20 cellular contexts compared by ENCODE assay signal in the genomic region with DNA sequence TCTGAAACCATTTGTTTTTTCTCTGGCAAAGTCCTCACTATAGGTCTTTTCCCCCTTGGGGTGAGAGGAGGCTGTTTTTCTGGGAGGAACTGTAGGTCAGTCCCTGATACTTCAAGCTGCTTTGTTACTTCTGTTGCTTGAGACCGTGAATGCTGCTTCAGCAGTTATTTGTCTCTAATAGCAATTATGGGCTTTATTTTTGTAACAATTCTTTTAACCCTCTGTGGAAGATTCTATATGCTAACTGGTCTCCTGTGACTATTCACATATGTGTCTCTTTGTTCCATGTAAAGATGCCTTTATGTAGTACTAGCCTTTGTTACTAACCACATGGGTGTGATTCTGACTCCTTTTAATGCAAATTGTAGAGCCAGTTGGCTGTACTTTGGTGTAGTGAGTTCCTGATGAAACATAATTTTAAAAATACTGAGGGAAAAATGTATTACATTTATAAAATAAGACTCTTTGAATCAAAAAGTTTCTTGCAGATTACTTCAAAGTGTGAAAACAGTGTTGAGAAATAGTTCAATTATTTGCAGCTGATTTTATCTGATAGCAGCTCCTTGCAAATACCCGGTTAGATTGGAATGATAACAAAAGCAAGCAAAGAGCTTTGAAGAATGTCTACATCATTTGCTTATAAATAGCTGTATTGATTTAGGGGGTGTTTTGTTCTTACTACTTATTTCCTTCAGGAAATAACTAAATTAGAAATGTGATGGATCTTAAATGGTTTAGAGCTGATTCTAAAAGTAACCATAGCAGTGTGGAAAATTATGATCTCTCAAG. TPM values are rescaled to one million over a fixed set of nuclear protein-coding genes. Genes with fewer than 3 reads are reported as not detected.
DNase-seq lines count a peak whose midpoint lies in the region; ATAC-seq and TF ChIP-seq lines count a peak whose summit lies in the region.
"Had no signal": no experiment of that assay in that cellular context is flagged by ENCODE, and none has a peak within 500 bp of the region (broad histone marks: within the 10 kb centered on the region; RNA-seq: fewer than 3 reads in every experiment).

No MANE protein-coding gene starts in this region.

- H4K20me1 ChIP-seq in PC-3 (ENCODE audit: low read length), result no peaks in the 10 kb centered on the region

- H3K9me2 ChIP-seq in PC-3 (replicated peaks; ENCODE audit: low read length), result no peaks in the 10 kb centered on the region

- H3K27ac ChIP-seq in VCaP (peak overlapping the region; percentile 74), skeletal muscle tissue (ENCODE audit: low read depth, low read length) (peak overlapping the region; percentile 56), PC-3 (ENCODE audit: low read length) (no peak overlapping the region)
- H3K27ac ChIP-seq: HL-60, RWPE1, tibial artery had no signal

- ATAC-seq in PC-3 (no peak), GM21447 (IDR thresholded peaks at IDR 0.05; ENCODE audit: unreplicated experiment) (no peak)
- ATAC-seq in activated CD8-positive, alpha-beta T cell treated with anti-CD3 and anti-CD28 coated beads for 36 hours, result no peak
- ATAC-seq: stimulated activated naive B cell treated with anti-CD40 and anti-IgM and Interleukin-4, amounts not matched to agents 10 μg/mL and 1 μg/mL and 100 μg/mL, for 72 hours had no signal

- no peak overlapping the region for H3K9ac ChIP-seq in skeletal muscle tissue (ENCODE audit: low read depth in 1 of 3, low read length in 3 of 3)
- no peak overlapping the region for H3K9ac ChIP-seq in PC-3 (ENCODE audit: low read length)

- TF ChIP-seq CTCF in VCaP (conservative IDR thresholded peaks at IDR 0.05) (no peak), PC-3 (conservative IDR thresholded peaks at IDR 0.05; ENCODE audit: low read depth, low read length) (no peak)
- TF ChIP-seq CTCF in activated CD8-positive, alpha-beta T cell treated with anti-CD3 and anti-CD28 coated beads for 36 hours (IDR thresholded peaks at IDR 0.05), result no peak

- peaks cover 10% of the 10 kb centered on the region for H3K9me3 Mint-ChIP-seq in activated CD8-positive, alpha-beta T cell treated with anti-CD3 and anti-CD28 coated beads for 36 hours

- no peaks in the 10 kb centered on the region for H3K79me2 ChIP-seq in PC-3 (ENCODE audit: low read length)

- intact Hi-C loops in PC-3 (cut with micrococcal nuclease), result no loop called here
- intact Hi-C loops in activated CD8-positive, alpha-beta T cell treated with anti-CD3 and anti-CD28 coated beads for 36 hours (cut with micrococcal nuclease), result no loop called here

- no peak overlapping the region for H2AFZ ChIP-seq in PC-3 (ENCODE audit: low read length)

- H3K4me3 Mint-ChIP-seq in activated CD8-positive, alpha-beta T cell treated with anti-CD3 and anti-CD28 coated beads for 36 hours, result no peak overlapping the region
- H3K4me3 Mint-ChIP-seq: activated CD4-positive, alpha-beta T cell treated with anti-CD3 and anti-CD28 coated beads, Interleukin-2, amount 10 ng/mL, durations not matched to agents 7 days and 5 days; activated naive CD4-positive, alpha-beta T cell treated with anti-CD3 and anti-CD28 coated beads, Interleukin-2, amount 10 ng/mL, durations not matched to agents 7 days and 5 days; stimulated activated naive B cell treated with anti-CD40 and anti-IgM and Interleukin-4, amounts not matched to agents 10 μg/mL and 1 μg/mL and 100 μg/mL, for 72 hours had no signal

- H3K36me3 ChIP-seq in HAP-1 (replicated peaks) (no peaks in the 10 kb centered on the region), skeletal muscle tissue (ENCODE audit: control insufficient read depth in 3 of 3, insufficient read depth in 3 of 3, low read length in 3 of 3) (no peaks in the 10 kb centered on the region), PC-3 (ENCODE audit: low read depth, low read length) (no peaks in the 10 kb centered on the region)
- H3K36me3 ChIP-seq: tibial artery had no signal

- H3K27me3 Mint-ChIP-seq in activated CD8-positive, alpha-beta T cell treated with anti-CD3 and anti-CD28 coated beads for 36 hours, result peaks cover 1% of the 10 kb centered on the region
- H3K27me3 Mint-ChIP-seq: naive B cell; stimulated activated naive B cell treated with anti-CD40 and anti-IgM and Interleukin-4, amounts not matched to agents 10 μg/mL and 1 μg/mL and 100 μg/mL, for 72 hours had no signal

- peak; percentile 55 to 96 for DNase-seq in HAP-1 (ENCODE audit: low spot score in 2 of 2)
- peak; percentile 43 for DNase-seq in globus pallidus (ENCODE audit: low spot score)
- DNase-seq in PC-3, result no peak
- DNase-seq in activated CD8-positive, alpha-beta T cell treated with anti-CD3 and anti-CD28 coated beads for 36 hours, result no peak
- DNase-seq: activated CD4-positive, alpha-beta T cell treated with anti-CD3 and anti-CD28 coated beads, Interleukin-2, amount 10 ng/mL, durations not matched to agents 7 days and 5 days; activated naive CD4-positive, alpha-beta T cell treated with anti-CD3 and anti-CD28 coated beads, Interleukin-2, amount 10 ng/mL, durations not matched to agents 7 days and 5 days; AML-193; aorta; islet precursor cell; KG1; naive B cell; NCI-H1930; NCI-H446; stimulated activated naive B cell treated with anti-CD40 and anti-IgM and Interleukin-4, amounts not matched to agents 10 μg/mL and 1 μg/mL and 100 μg/mL, for 72 hours had no signal

- no peaks in the 10 kb centered on the region for H3K4me1 Mint-ChIP-seq in activated CD8-positive, alpha-beta T cell treated with anti-CD3 and anti-CD28 coated beads for 36 hours (ENCODE audit: low read depth)
- H3K4me1 Mint-ChIP-seq: naive B cell; stimulated activated naive B cell treated with anti-CD40 and anti-IgM and Interleukin-4, amounts not matched to agents 10 μg/mL and 1 μg/mL and 100 μg/mL, for 72 hours had no signal

- no peak overlapping the region for H3K27ac Mint-ChIP-seq in activated CD8-positive, alpha-beta T cell treated with anti-CD3 and anti-CD28 coated beads for 36 hours
- H3K27ac Mint-ChIP-seq: activated CD4-positive, alpha-beta T cell treated with anti-CD3 and anti-CD28 coated beads, Interleukin-2, amount 10 ng/mL, durations not matched to agents 7 days and 5 days; activated naive CD4-positive, alpha-beta T cell treated with anti-CD3 and anti-CD28 coated beads, Interleukin-2, amount 10 ng/mL, durations not matched to agents 7 days and 5 days; naive B cell; stimulated activated naive B cell treated with anti-CD40 and anti-IgM and Interleukin-4, amounts not matched to agents 10 μg/mL and 1 μg/mL and 100 μg/mL, for 72 hours had no signal

- no peaks in the 10 kb centered on the region for H3K27me3 ChIP-seq in HAP-1 (ENCODE audit: low read depth)
- H3K27me3 ChIP-seq in skeletal muscle tissue (ENCODE audit: control insufficient read depth in 3 of 3, insufficient read depth in 3 of 3, low read length in 3 of 3), result no peaks in the 10 kb centered on the region
- H3K27me3 ChIP-seq in PC-3 (ENCODE audit: low read length), result no peaks in the 10 kb centered on the region
- H3K27me3 ChIP-seq: tibial artery had no signal

- POLR2A ChIA-PET in PC-3 (lab: Charles Lee; ENCODE audit: unreplicated experiment), result no interaction called here
- POLR2A ChIA-PET in activated CD8-positive, alpha-beta T cell treated with anti-CD3 and anti-CD28 coated beads for 36 hours (lab: Charles Lee), result no interaction called here

- CTCF ChIA-PET in PC-3 (lab: Charles Lee), result no interaction called here
- CTCF ChIA-PET in activated CD8-positive, alpha-beta T cell treated with anti-CD3 and anti-CD28 coated beads for 36 hours (lab: Charles Lee), result interaction anchor here (1.4 kb wide), 1 partner anchor 70 kb away, joined by 3 read pairs; no protein-coding TSS in a partner anchor

- peaks cover 13% of the 10 kb centered on the region for H3K36me3 Mint-ChIP-seq in activated CD8-positive, alpha-beta T cell treated with anti-CD3 and anti-CD28 coated beads for 36 hours (ENCODE audit: low read depth)
- H3K36me3 Mint-ChIP-seq: activated naive CD4-positive, alpha-beta T cell treated with anti-CD3 and anti-CD28 coated beads, Interleukin-2, amount 10 ng/mL, durations not matched to agents 7 days and 5 days had no signal

- H3K9me3 ChIP-seq in HAP-1 (0 out of 2 replicates have a peak, but pooled peaks cover 3% of the 10 kb centered on the region), skeletal muscle tissue (ENCODE audit: control insufficient read depth in 3 of 3, low read length in 3 of 3) (peaks cover 0 to 3% (median 0%) of the 10 kb centered on the region in 3 donors), PC-3 (ENCODE audit: low read length) (no peaks in the 10 kb centered on the region)
- H3K9me3 ChIP-seq: tibial artery had no signal

- in situ Hi-C loops in HAP-1 (cut with MboI; ENCODE audit: low sequenced_read_pairs), result no loop called here

- H3K4me2 ChIP-seq in PC-3 (ENCODE audit: low read length), result no peak overlapping the region

- H3K4me1 ChIP-seq in HAP-1 (peaks cover 29% of the 10 kb centered on the region), skeletal muscle tissue (ENCODE audit: control insufficient read depth in 3 of 3, insufficient read depth in 3 of 3, low read length in 3 of 3) (peaks cover 15 to 31% (median 31%) of the 10 kb centered on the region in 3 donors), PC-3 (ENCODE audit: insufficient read depth, low read length) (peaks cover 15% of the 10 kb centered on the region; the same call in 1 of the 2 replicates)

- no TSS peak for BruUV-seq in PC-3 (replicated peaks; lab: Mats Ljungman, UMichigan)

- H3F3A ChIP-seq in PC-3 (ENCODE audit: low read length, unreplicated experiment), result no peaks in the 10 kb centered on the region

- H3K4me3 ChIP-seq in HAP-1, result no peak overlapping the region
- no peak overlapping the region for H3K4me3 ChIP-seq in skeletal muscle tissue (ENCODE audit: low read length in 3 of 3)
- H3K4me3 ChIP-seq in PC-3 (ENCODE audit: low read length), result no peak overlapping the region
- H3K4me3 ChIP-seq: tibial artery had no signal

RNA-seq across cellular contexts. Expression of gene ANGPTL2, which starts 46.6 kb away (rescaled TPM):
- total RNA-seq in skeletal muscle tissue (37.6 TPM), PC-3 (2014; rRNA removed) (0.07 and 0.75 TPM in 2 replicates)
- total RNA-seq in activated CD8-positive, alpha-beta T cell treated with anti-CD3 and anti-CD28 coated beads for 36 hours, result not detected
- total RNA-seq: activated CD4-positive, alpha-beta T cell treated with anti-CD3 and anti-CD28 coated beads, Interleukin-2, amount 10 ng/mL, durations not matched to agents 7 days and 5 days had no signal

Comparison
In these comparisons a context has a peak if more than half of its experiments do, and no peak if none do; other contexts are left out.
1. DNase-seq: peak in HAP-1 (2 of 2) and globus pallidus (single experiment); none in PC-3 (single experiment) and activated CD8-positive, alpha-beta T cell treated with anti-CD3 and anti-CD28 coated beads for 36 hours (single experiment).
2. RNA of gene ANGPTL2, which starts 46.6 kb away (total RNA-seq): 37.6 TPM in skeletal muscle tissue (single experiment); 0.07 to 0.75 TPM in PC-3 and not detected in activated CD8-positive, alpha-beta T cell treated with anti-CD3 and anti-CD28 coated beads for 36 hours; every median in the first group is over 10 times any median in the second.